In the genomic region with DNA sequence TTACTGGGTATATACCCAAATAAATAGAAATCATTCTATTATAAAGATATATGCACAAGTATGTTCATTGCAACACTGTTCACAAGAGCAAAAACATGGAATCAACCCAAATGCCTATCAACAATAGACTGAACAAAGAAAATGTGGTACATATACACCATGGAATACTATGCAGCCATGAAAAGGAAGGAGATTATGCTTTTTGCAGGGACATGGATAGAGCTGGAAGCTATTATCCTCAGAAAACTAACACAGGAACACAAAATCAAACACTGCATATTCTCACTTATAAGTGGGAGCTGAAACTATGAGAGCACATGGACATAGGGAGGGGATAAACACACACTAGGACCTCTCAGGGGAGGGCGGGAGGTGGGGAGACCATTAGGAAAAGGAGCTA, we compare ENCODE assay signal across 26 cellular contexts.
"Had no signal": no experiment of that assay in that cellular context is flagged by ENCODE, and none has a peak within 500 bp of the region (broad histone marks: within the 10 kb centered on the region; RNA-seq: fewer than 3 reads in every experiment).

No MANE protein-coding gene starts in this region.

- H3K4me3 ChIP-seq: neural progenitor cell, ovary, psoas muscle, right lobe of liver, sigmoid colon, stomach, thoracic aorta, thyroid gland, tibial nerve, upper lobe of left lung, vagina had no signal

- ATAC-seq: natural killer cell; psoas muscle; right cardiac atrium; right lobe of liver; stimulated activated effector memory CD8-positive, alpha-beta T cell treated with anti-CD3 and anti-CD28 coated beads, Interleukin-12 subunit alpha, Interleukin-12 subunit beta, amount 100 ng/mL, for 72 hours; stimulated activated naive B cell treated with anti-CD40 and anti-IgM and Interleukin-4, amounts not matched to agents 10 μg/mL and 1 μg/mL and 100 μg/mL, for 72 hours had no signal

- H3K9ac ChIP-seq: neural progenitor cell, parathyroid adenoma had no signal

- H3K27me3 ChIP-seq: neural progenitor cell, ovary, right lobe of liver, sigmoid colon, stomach, thyroid gland, tibial nerve, upper lobe of left lung, vagina had no signal

- H3K36me3 ChIP-seq: neural progenitor cell, ovary, right lobe of liver, sigmoid colon, stomach, thoracic aorta, thyroid gland, tibial nerve, upper lobe of left lung, vagina had no signal

- H3K4me2 ChIP-seq: neural progenitor cell had no signal

- H3K79me2 ChIP-seq: parathyroid adenoma had no signal

- H3K9me3 ChIP-seq: ovary, psoas muscle, right lobe of liver, sigmoid colon, thoracic aorta, thyroid gland, tibial nerve, vagina had no signal

- H3K4me1 ChIP-seq: neural progenitor cell, parathyroid adenoma, psoas muscle, right lobe of liver, sigmoid colon, stomach, thyroid gland, tibial nerve, upper lobe of left lung, vagina had no signal

- DNase-seq: natural killer cell; occipital lobe; ovary; posterior cingulate gyrus; psoas muscle; right cardiac atrium; right lobe of liver; sigmoid colon; small intestine; stimulated activated CD4-positive, alpha-beta T cell treated with anti-CD3 and anti-CD28 coated beads, Interleukin-15, amount 100 ng/mL, for 24 hours; stimulated activated CD4-positive, alpha-beta T cell treated with anti-CD3 and anti-CD28 coated beads, Interleukin-2, amount 100 ng/mL, for 24 hours; stimulated activated CD4-positive, alpha-beta T cell treated with anti-CD3 and anti-CD28 coated beads, Interleukin-2, amount 100 ng/mL, for 48 hours; stimulated activated CD4-positive, alpha-beta T cell treated with anti-CD3 and anti-CD28 coated beads, Interleukin-4, amount 100 ng/mL, for 24 hours; stimulated activated naive B cell treated with anti-CD40 and anti-IgM and Interleukin-4, amounts not matched to agents 10 μg/mL and 1 μg/mL and 100 μg/mL, for 72 hours; stimulated activated naive CD4-positive, alpha-beta T cell treated with Interleukin-2 at 50 U/mL for 16 hours; stomach; thyroid gland; trophoblast cell; upper lobe of left lung had no signal

- FAIRE-seq: small intestine, urothelium cell line had no signal

- H3K27ac ChIP-seq: neural progenitor cell, ovary, parathyroid adenoma, psoas muscle, right lobe of liver, sigmoid colon, stomach, thoracic aorta, thyroid gland, tibial nerve, upper lobe of left lung, vagina had no signal

- H2AFZ ChIP-seq: neural progenitor cell, parathyroid adenoma had no signal
